1 cellular context compared by ENCODE assay signal in the genomic region with DNA sequence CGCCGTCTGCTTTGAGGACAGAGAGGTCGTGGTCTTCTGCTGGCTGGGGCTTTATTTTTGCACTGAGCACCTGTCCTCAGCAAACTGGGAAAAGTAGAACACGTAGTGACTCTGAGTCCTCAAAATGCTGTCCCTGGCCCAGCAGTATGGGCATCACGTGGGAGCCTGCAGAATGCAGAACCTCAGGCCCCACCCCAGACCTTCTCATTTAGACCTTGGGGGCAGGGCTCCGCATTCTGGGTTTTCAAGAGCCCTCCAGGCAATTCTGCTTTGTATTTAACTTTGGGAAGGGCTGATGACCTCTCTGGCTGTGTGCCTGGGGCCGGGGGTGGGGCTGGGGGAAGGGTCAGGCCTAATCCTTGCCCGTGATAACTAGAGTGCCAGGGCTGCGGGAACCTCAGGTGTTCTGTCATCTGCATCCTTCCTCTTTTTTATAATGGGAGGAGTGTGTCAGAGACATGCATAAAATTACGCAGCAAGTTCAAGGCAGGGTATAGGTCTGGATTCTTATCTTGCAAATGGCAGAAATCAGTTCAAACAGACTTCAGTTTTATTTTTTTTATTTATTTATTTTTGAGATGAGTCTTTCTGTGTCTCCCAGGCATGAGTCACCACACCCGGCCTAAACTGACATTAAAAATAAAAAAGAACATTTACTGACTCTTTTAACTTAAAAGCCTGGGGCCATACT.
TF ChIP-seq lines count a peak whose summit lies in the region.

No MANE protein-coding gene starts in this region.

TF ChIP-seq in GM12878, 131 proteins besides CTCF, POLR2A, EP300 and RAD21 (continued from another document):
- TF ChIP-seq, protein P1, sequence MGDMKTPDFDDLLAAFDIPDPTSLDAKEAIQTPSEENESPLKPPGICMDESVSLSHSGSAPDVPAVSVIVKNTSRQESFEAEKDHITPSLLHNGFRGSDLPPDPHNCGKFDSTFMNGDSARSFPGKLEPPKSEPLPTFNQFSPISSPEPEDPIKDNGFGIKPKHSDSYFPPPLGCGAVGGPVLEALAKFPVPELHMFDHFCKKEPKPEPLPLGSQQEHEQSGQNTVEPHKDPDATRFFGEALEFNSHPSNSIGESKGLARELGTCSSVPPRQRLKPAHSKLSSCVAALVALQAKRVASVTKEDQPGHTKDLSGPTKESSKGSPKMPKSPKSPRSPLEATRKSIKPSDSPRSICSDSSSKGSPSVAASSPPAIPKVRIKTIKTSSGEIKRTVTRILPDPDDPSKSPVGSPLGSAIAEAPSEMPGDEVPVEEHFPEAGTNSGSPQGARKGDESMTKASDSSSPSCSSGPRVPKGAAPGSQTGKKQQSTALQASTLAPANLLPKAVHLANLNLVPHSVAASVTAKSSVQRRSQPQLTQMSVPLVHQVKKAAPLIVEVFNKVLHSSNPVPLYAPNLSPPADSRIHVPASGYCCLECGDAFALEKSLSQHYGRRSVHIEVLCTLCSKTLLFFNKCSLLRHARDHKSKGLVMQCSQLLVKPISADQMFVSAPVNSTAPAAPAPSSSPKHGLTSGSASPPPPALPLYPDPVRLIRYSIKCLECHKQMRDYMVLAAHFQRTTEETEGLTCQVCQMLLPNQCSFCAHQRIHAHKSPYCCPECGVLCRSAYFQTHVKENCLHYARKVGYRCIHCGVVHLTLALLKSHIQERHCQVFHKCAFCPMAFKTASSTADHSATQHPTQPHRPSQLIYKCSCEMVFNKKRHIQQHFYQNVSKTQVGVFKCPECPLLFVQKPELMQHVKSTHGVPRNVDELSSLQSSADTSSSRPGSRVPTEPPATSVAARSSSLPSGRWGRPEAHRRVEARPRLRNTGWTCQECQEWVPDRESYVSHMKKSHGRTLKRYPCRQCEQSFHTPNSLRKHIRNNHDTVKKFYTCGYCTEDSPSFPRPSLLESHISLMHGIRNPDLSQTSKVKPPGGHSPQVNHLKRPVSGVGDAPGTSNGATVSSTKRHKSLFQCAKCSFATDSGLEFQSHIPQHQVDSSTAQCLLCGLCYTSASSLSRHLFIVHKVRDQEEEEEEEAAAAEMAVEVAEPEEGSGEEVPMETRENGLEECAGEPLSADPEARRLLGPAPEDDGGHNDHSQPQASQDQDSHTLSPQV (IDR thresholded peaks at IDR 0.05), result no peak
- no peak for TF ChIP-seq BCL11A (IDR thresholded peaks at IDR 0.05; ENCODE audit: low read depth, low read length)
- TF ChIP-seq PAX5 (IDR thresholded peaks at IDR 0.05; ENCODE audit: borderline replicate concordance, low read depth, low read length), result no peak
- no peak for TF ChIP-seq BACH1 (IDR thresholded peaks at IDR 0.05; ENCODE audit: borderline replicate concordance)
- TF ChIP-seq, protein P2, sequence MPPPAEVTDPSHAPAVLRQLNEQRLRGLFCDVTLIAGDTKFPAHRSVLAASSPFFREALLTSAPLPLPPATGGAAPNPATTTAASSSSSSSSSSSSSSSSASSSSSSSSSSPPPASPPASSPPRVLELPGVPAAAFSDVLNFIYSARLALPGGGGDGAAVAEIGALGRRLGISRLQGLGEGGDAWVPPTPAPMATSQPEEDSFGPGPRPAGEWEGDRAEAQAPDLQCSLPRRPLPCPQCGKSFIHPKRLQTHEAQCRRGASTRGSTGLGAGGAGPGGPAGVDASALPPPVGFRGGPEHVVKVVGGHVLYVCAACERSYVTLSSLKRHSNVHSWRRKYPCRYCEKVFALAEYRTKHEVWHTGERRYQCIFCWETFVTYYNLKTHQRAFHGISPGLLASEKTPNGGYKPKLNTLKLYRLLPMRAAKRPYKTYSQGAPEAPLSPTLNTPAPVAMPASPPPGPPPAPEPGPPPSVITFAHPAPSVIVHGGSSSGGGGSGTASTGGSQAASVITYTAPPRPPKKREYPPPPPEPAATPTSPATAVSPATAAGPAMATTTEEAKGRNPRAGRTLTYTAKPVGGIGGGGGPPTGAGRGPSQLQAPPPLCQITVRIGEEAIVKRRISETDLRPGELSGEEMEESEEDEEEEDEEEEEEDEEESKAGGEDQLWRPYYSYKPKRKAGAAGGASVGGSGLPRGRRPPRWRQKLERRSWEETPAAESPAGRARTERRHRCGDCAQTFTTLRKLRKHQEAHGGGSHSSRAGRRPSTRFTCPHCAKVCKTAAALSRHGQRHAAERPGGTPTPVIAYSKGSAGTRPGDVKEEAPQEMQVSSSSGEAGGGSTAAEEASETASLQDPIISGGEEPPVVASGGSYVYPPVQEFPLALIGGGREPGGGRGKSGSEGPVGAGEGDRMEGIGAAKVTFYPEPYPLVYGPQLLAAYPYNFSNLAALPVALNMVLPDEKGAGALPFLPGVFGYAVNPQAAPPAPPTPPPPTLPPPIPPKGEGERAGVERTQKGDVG (CRISPR knock-in tag; IDR thresholded peaks at IDR 0.05), result no peak
TF ChIP-seq in GM12878: peak in this region for 0.
